ENCODE assay signal across 29 cellular contexts in the genomic region with DNA sequence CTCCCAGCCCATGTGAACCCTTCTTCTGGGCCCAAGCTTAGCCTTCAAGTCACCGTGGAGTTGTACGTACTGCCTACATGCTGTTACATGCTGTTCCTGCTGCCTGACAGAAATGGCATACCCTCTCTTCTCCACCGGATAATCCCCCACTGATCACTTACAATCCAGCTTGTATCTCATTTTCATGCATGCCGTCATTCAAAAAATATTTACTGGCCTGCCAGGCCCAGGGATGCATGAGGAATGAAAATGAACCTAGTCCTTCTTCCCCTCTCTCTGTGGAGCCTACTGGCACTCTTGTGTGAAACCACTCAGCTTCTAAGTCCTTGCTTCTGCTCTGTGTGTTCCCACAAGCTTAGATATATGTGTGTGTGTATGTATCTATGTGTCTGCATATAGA.
"Had no signal": no experiment of that assay in that cellular context is flagged by ENCODE, and none has a peak within 500 bp of the region (broad histone marks: within the 10 kb centered on the region; RNA-seq: fewer than 3 reads in every experiment).

No MANE protein-coding gene starts in this region.

- DNase-seq: activated CD4-positive, alpha-beta T cell treated with anti-CD3 and anti-CD28 coated beads, Interleukin-2, amount 50 U/mL, for 4 hours; activated CD8-positive, alpha-beta memory T cell treated with anti-CD3 and anti-CD28 coated beads, Interleukin-2, amount 50 U/mL, for 48 hours; activated naive CD4-positive, alpha-beta T cell treated with anti-CD3 and anti-CD28 coated beads for 36 hours; activated naive CD8-positive, alpha-beta T cell treated with anti-CD3 and anti-CD28 coated beads, Interleukin-2, amount 10 ng/mL, durations not matched to agents 7 days and 5 days; activated T-cell treated with anti-CD3 and anti-CD28 coated beads, Interleukin-2, amount 50 U/mL, for 4 hours; amniotic stem cell; dorsolateral prefrontal cortex; effector memory CD8-positive, alpha-beta T cell; gastrocnemius medialis; kidney glomerular epithelial cell; left ventricle myocardium superior; mammary epithelial cell; midbrain; pancreas; psoas muscle; stimulated activated CD4-positive, alpha-beta T cell treated with anti-CD3 and anti-CD28 coated beads, Interleukin-12 subunit alpha, Interleukin-12 subunit beta, amount 100 ng/mL, for 4 hours; stimulated activated naive CD8-positive, alpha-beta T cell treated with anti-CD3 and anti-CD28 coated beads, Interleukin-15, amount 100 ng/mL, for 72 hours; T1000; transverse colon; uterus had no signal

- H3K4me1 Mint-ChIP-seq: activated naive CD8-positive, alpha-beta T cell treated with anti-CD3 and anti-CD28 coated beads, Interleukin-2, amount 10 ng/mL, durations not matched to agents 7 days and 5 days; stimulated activated effector memory CD8-positive, alpha-beta T cell treated with anti-CD3 and anti-CD28 coated beads, Interleukin-12 subunit alpha, Interleukin-12 subunit beta, amount 100 ng/mL, for 72 hours; stimulated activated naive CD8-positive, alpha-beta T cell treated with anti-CD3 and anti-CD28 coated beads, Interleukin-15, amount 100 ng/mL, for 72 hours; WTC11 had no signal

- H3K4me3 Mint-ChIP-seq: activated naive CD4-positive, alpha-beta T cell treated with anti-CD3 and anti-CD28 coated beads for 36 hours; activated naive CD8-positive, alpha-beta T cell treated with anti-CD3 and anti-CD28 coated beads, Interleukin-2, amount 10 ng/mL, durations not matched to agents 7 days and 5 days; activated T-cell treated with anti-CD3 and anti-CD28 coated beads, Interleukin-2, amount 50 U/mL, for 4 hours; brain; effector memory CD8-positive, alpha-beta T cell; natural killer cell treated with Interleukin-12 subunit alpha and Interleukin-12 subunit beta and Interleukin-15 and Interleukin-18, amount 100 ng/mL, for 72 hours; stimulated activated effector memory CD8-positive, alpha-beta T cell treated with anti-CD3 and anti-CD28 coated beads, Interleukin-12 subunit alpha, Interleukin-12 subunit beta, amount 100 ng/mL, for 72 hours; stimulated activated naive CD8-positive, alpha-beta T cell treated with anti-CD3 and anti-CD28 coated beads, Interleukin-15, amount 100 ng/mL, for 72 hours; T-helper 1 cell treated with Interleukin-12 subunit alpha and Interleukin-12 subunit beta and Interleukin-4 antibody, amounts not matched to agents 30 μg/mL and 1 μg/mL, for 36 hours; WTC11 had no signal

- H3K27me3 ChIP-seq: dorsolateral prefrontal cortex, gastrocnemius medialis, neutrophil, pancreas, right atrium auricular region, suprapubic skin, transverse colon, uterus had no signal

- H3K27ac ChIP-seq: dorsolateral prefrontal cortex, gastrocnemius medialis, neutrophil, pancreas, psoas muscle, right atrium auricular region, suprapubic skin, transverse colon, uterus had no signal

- ATAC-seq: activated T-cell treated with anti-CD3 and anti-CD28 coated beads, Interleukin-2, amount 50 U/mL, for 4 hours; effector memory CD8-positive, alpha-beta T cell; esophagus mucosa; gastrocnemius medialis; left ventricle myocardium superior; natural killer cell treated with Interleukin-12 subunit alpha and Interleukin-12 subunit beta and Interleukin-15 and Interleukin-18, amount 100 ng/mL, for 72 hours; pancreas; psoas muscle; stimulated activated effector memory CD8-positive, alpha-beta T cell treated with anti-CD3 and anti-CD28 coated beads, Interleukin-12 subunit alpha, Interleukin-12 subunit beta, amount 100 ng/mL, for 72 hours; stimulated activated naive CD8-positive, alpha-beta T cell treated with anti-CD3 and anti-CD28 coated beads, Interleukin-15, amount 100 ng/mL, for 72 hours; WTC11 had no signal

- H3K4me3 ChIP-seq: dorsolateral prefrontal cortex, gastrocnemius medialis, pancreas, psoas muscle, right atrium auricular region, suprapubic skin, transverse colon, uterus had no signal

- H3K36me3 ChIP-seq: gastrocnemius medialis, neutrophil, pancreas, right atrium auricular region, suprapubic skin, transverse colon, uterus had no signal

- H3K4me1 ChIP-seq: gastrocnemius medialis, pancreas, psoas muscle, right atrium auricular region, suprapubic skin, transverse colon, uterus had no signal

- H3K9me3 ChIP-seq: gastrocnemius medialis, neutrophil, pancreas, psoas muscle, suprapubic skin, transverse colon, uterus had no signal

- H3K27me3 Mint-ChIP-seq: activated naive CD8-positive, alpha-beta T cell treated with anti-CD3 and anti-CD28 coated beads, Interleukin-2, amount 10 ng/mL, durations not matched to agents 7 days and 5 days; effector memory CD8-positive, alpha-beta T cell; natural killer cell treated with Interleukin-12 subunit alpha and Interleukin-12 subunit beta and Interleukin-15 and Interleukin-18, amount 100 ng/mL, for 72 hours had no signal

- H3K36me3 Mint-ChIP-seq: activated naive CD8-positive, alpha-beta T cell treated with anti-CD3 and anti-CD28 coated beads, Interleukin-2, amount 10 ng/mL, durations not matched to agents 7 days and 5 days; brain; natural killer cell treated with Interleukin-12 subunit alpha and Interleukin-12 subunit beta and Interleukin-15 and Interleukin-18, amount 100 ng/mL, for 72 hours; stimulated activated effector memory CD8-positive, alpha-beta T cell treated with anti-CD3 and anti-CD28 coated beads, Interleukin-12 subunit alpha, Interleukin-12 subunit beta, amount 100 ng/mL, for 72 hours; WTC11 had no signal

- H3K27ac Mint-ChIP-seq: activated naive CD4-positive, alpha-beta T cell treated with anti-CD3 and anti-CD28 coated beads for 36 hours; activated naive CD8-positive, alpha-beta T cell treated with anti-CD3 and anti-CD28 coated beads, Interleukin-2, amount 10 ng/mL, durations not matched to agents 7 days and 5 days; effector memory CD8-positive, alpha-beta T cell; natural killer cell treated with Interleukin-12 subunit alpha and Interleukin-12 subunit beta and Interleukin-15 and Interleukin-18, amount 100 ng/mL, for 72 hours; stimulated activated effector memory CD8-positive, alpha-beta T cell treated with anti-CD3 and anti-CD28 coated beads, Interleukin-12 subunit alpha, Interleukin-12 subunit beta, amount 100 ng/mL, for 72 hours; stimulated activated naive CD8-positive, alpha-beta T cell treated with anti-CD3 and anti-CD28 coated beads, Interleukin-15, amount 100 ng/mL, for 72 hours; T-helper 1 cell treated with Interleukin-12 subunit alpha and Interleukin-12 subunit beta and Interleukin-4 antibody, amounts not matched to agents 30 μg/mL and 1 μg/mL, for 36 hours; WTC11 had no signal
